In the genomic region with DNA sequence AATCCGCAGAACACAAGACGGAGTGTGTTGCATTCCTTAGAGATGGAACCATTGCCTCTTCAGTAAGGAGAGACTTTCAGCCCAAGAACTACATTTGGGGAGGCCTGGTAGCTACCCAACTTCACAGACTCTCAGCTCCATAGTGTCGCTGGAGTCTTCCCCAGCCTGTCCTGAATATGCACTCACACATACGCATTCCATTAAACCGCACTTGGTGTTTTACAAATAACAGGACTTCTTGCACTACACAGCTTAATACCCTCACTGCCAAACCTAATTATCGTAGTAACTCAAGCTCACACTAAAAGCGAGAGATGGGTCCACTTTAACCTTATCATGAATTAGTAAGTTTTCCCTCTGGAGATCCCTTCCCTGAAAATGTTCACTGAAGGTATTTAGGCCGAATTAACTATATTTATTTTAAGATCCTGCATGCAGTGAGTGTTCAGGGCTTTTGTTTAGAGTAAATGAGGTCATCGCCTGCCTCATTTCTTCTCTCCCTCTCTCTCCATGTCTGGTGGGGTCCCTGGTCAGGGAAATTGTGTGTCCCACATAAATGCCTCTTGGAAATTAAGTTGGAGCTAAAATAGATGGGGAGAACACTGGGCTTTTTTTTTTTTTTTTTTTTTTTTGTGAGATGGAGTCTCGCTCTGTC, we compare ENCODE assay signal across 25 cellular contexts.
"Had no signal": no experiment of that assay in that cellular context is flagged by ENCODE, and none has a peak within 500 bp of the region (broad histone marks: within the 10 kb centered on the region; RNA-seq: fewer than 3 reads in every experiment).

No MANE protein-coding gene starts in this region.

- H3K36me3 ChIP-seq: adrenal gland had no signal

- DNase-seq: activated B cell treated with CpG ODN at 0.5 μM for 24 hours; activated CD4-positive, alpha-beta T cell treated with anti-CD3 and anti-CD28 coated beads for 1 hour; activated CD4-positive, alpha-beta T cell treated with anti-CD3 and anti-CD28 coated beads, Interleukin-2, amount 10 ng/mL, durations not matched to agents 24 days and 14 days; activated CD4-positive, alpha-beta T cell treated with anti-CD3 and anti-CD28 coated beads, Interleukin-2, amount 50 U/mL, for 48 hours; activated CD8-positive, alpha-beta memory T cell treated with anti-CD3 and anti-CD28 coated beads, Interleukin-2, amount 10 ng/mL, durations not matched to agents 7 days and 5 days; activated effector memory CD4-positive, alpha-beta T cell treated with anti-CD3 and anti-CD28 coated beads, Interleukin-2, amount 50 U/mL, for 16 hours; activated naive CD4-positive, alpha-beta T cell treated with anti-CD3 and anti-CD28 coated beads, Interleukin-2, amount 10 ng/mL, durations not matched to agents 7 days and 5 days; activated naive CD8-positive, alpha-beta T cell treated with anti-CD3 and anti-CD28 coated beads for 36 hours; activated T-cell treated with anti-CD3 and anti-CD28 coated beads, Interleukin-2, amount 50 U/mL, for 24 hours; adrenal gland; body of pancreas; central memory CD4-positive, alpha-beta T cell; NCI-H1092 treated with DMSO at 0.1 percent for 48 hours; NCI-H1417 treated with DMSO at 0.1 percent for 48 hours; NCI-H1694; NCI-H2029; NCI-H2107; NCI-H2171 treated with DMSO at 0.1 percent for 48 hours; NCI-H226; NCI-H526 treated with DMSO at 0.1 percent for 48 hours; NCI-H82; SIG-M5; T-helper 17 cell; T-helper 9 cell had no signal

- FAIRE-seq: bronchial epithelial cell had no signal

- H3K27me3 ChIP-seq: body of pancreas had no signal

- ATAC-seq: activated CD8-positive, alpha-beta memory T cell treated with anti-CD3 and anti-CD28 coated beads, Interleukin-2, amount 10 ng/mL, durations not matched to agents 7 days and 5 days; body of pancreas; T-helper 17 cell had no signal

- H3K4me3 ChIP-seq: adrenal gland, body of pancreas had no signal

- H3K4me1 ChIP-seq: adrenal gland, body of pancreas had no signal

- H3K9me3 ChIP-seq: adrenal gland, body of pancreas had no signal

- H3K27ac ChIP-seq: adrenal gland, body of pancreas had no signal
